9 cellular contexts compared by ENCODE assay signal in the genomic region with DNA sequence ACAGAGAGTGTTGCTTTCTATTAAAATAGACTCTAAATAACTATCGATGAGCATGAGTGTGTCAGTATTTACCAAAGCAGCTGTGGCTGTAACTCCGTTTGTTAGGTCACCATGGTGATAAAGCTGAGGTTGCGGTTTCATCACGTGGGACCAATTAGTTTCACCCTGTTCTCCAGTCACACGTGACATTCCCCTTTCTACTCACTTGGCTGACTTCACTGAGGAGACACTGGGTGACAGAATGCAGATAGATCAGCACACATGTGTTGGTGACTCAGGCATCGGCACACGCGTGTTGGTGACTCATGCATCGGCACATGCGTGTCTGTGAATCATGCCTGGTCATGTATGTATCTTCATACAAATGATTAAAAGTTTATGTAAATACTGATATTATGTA.
DNase-seq lines count a peak whose midpoint lies in the region; ATAC-seq, FAIRE-seq and TF ChIP-seq lines count a peak whose summit lies in the region.
"Had no signal": no experiment of that assay in that cellular context is flagged by ENCODE, and none has a peak within 500 bp of the region (broad histone marks: within the 10 kb centered on the region; RNA-seq: fewer than 3 reads in every experiment).

No MANE protein-coding gene starts in this region.

- H3K9me3 ChIP-seq in adipocyte (ENCODE audit: control insufficient read depth, low read length) (peaks cover 6% of the 10 kb centered on the region), HepG2 (ENCODE audit: low read length) (0 out of 2 replicates have a peak, but pooled peaks cover 9% of the 10 kb centered on the region)

- H3K27me3 Mint-ChIP-seq in stimulated activated memory B cell treated with anti-CD40 and anti-IgM and Interleukin-4, amounts not matched to agents 10 μg/mL and 1 μg/mL and 100 μg/mL, for 72 hours, result peaks cover 31% of the 10 kb centered on the region

- FAIRE-seq in HepG2 (lab: Jason Lieb, UNC) (no peak), GM12892 (lab: Jason Lieb, UNC) (no peak)
- FAIRE-seq: endometrium had no signal

- no peaks in the 10 kb centered on the region for H3K79me2 ChIP-seq in HepG2 (ENCODE audit: insufficient read depth, low read length)

- H3K4me1 Mint-ChIP-seq in stimulated activated memory B cell treated with anti-CD40 and anti-IgM and Interleukin-4, amounts not matched to agents 10 μg/mL and 1 μg/mL and 100 μg/mL, for 72 hours, result no peaks in the 10 kb centered on the region

- no peak overlapping the region for H2AFZ ChIP-seq in HepG2 (ENCODE audit: low read length)

- H3K4me3 ChIP-seq in adipocyte (ENCODE audit: low read length), result no peak overlapping the region
- H3K4me3 ChIP-seq in HepG2 (replicated peaks in 1 of 3; ENCODE audit: insufficient read depth in 1 of 3, low read depth in 2 of 3, low read length in 3 of 3), result no peak overlapping the region

- no peak for TF ChIP-seq POLR2A in HepG2 (IDR thresholded peaks at IDR 0.05; ENCODE audit: insufficient read depth in 1 of 2, low read depth in 2 of 2, low read length in 2 of 2)
- no peak for TF ChIP-seq POLR2A in GM12892 (IDR thresholded peaks at IDR 0.05; ENCODE audit: low read depth, low read length)

- no TSS peak for BruUV-seq in HepG2 (replicated peaks; lab: Mats Ljungman, UMichigan)

- DNase-seq in DMS53 treated with DMSO at 0.1 percent for 48 hours (lab: John Stamatoyannopoulos, UW; ENCODE audit: unreplicated experiment) (peak; percentile 64), LHCN-M2 (ENCODE audit: low read depth) (peak; percentile 99), adipocyte (ENCODE audit: low read depth) (peak; percentile 68), HepG2 (ENCODE audit: low spot score) (peak; percentile 44), GM12892 (ENCODE audit: insufficient read length) (no peak)

- no peak overlapping the region for H3K27ac ChIP-seq in HepG2 (ENCODE audit: extremely low read length, insufficient read depth, low read length)

- H3K9me3 Mint-ChIP-seq in stimulated activated memory B cell treated with anti-CD40 and anti-IgM and Interleukin-4, amounts not matched to agents 10 μg/mL and 1 μg/mL and 100 μg/mL, for 72 hours, result no peaks in the 10 kb centered on the region

- H3K4me3 Mint-ChIP-seq in stimulated activated memory B cell treated with anti-CD40 and anti-IgM and Interleukin-4, amounts not matched to agents 10 μg/mL and 1 μg/mL and 100 μg/mL, for 72 hours, result no peak overlapping the region

- CTCF ChIA-PET in HepG2 (lab: Yijun Ruan, JAX; ENCODE audit: low intra/inter-chr PET ratio, low total read pairs), result no interaction called here

- peaks cover 49% of the 10 kb centered on the region for H3K4me1 ChIP-seq in adipocyte (ENCODE audit: control insufficient read depth, insufficient read depth, low read length)
- H3K4me1 ChIP-seq in HepG2 (ENCODE audit: insufficient read depth, low read length), result no peaks in the 10 kb centered on the region

- no peak for TF ChIP-seq RAD21 in HepG2 (CRISPR knock-in tag; IDR thresholded peaks at IDR 0.05)

- H3K27ac Mint-ChIP-seq in stimulated activated memory B cell treated with anti-CD40 and anti-IgM and Interleukin-4, amounts not matched to agents 10 μg/mL and 1 μg/mL and 100 μg/mL, for 72 hours, result no peak overlapping the region

- no peaks in the 10 kb centered on the region for H4K20me1 ChIP-seq in HepG2 (ENCODE audit: insufficient read depth, low read length)

- ATAC-seq in HepG2 (no peak), HG02759 (IDR thresholded peaks at IDR 0.05; ENCODE audit: unreplicated experiment) (no peak), GM18907 (IDR thresholded peaks at IDR 0.05; ENCODE audit: unreplicated experiment) (no peak)
- ATAC-seq in stimulated activated memory B cell treated with anti-CD40 and anti-IgM and Interleukin-4, amounts not matched to agents 10 μg/mL and 1 μg/mL and 100 μg/mL, for 72 hours, result no peak

- TF ChIP-seq EP300 in HepG2 (IDR thresholded peaks at IDR 0.05; ENCODE audit: low read depth in 2 of 2, low read length in 2 of 2) (no peak), HepG2 (CRISPR knock-in tag; IDR thresholded peaks at IDR 0.05; ENCODE audit: borderline replicate concordance) (no peak)

- POLR2A ChIA-PET in HepG2 (lab: Yijun Ruan, JAX), result no interaction called here

- no peak for TF ChIP-seq CTCF in HepG2 (CRISPR knock-in tag; IDR thresholded peaks at IDR 0.05)

- in situ Hi-C loops in HepG2 (cut with HindIII; ENCODE audit: extremely low pct_ligation_motif_present, low pct_unique_long_range_greater_than_20kb), result loop anchor here (25.0 kb wide), 1 partner anchor 719 kb away; no protein-coding TSS in a partner anchor

- no peaks in the 10 kb centered on the region for H3K36me3 Mint-ChIP-seq in stimulated activated memory B cell treated with anti-CD40 and anti-IgM and Interleukin-4, amounts not matched to agents 10 μg/mL and 1 μg/mL and 100 μg/mL, for 72 hours

- H3K36me3 ChIP-seq in adipocyte (ENCODE audit: control insufficient read depth, insufficient read depth, low read length, severe bottlenecking) (no peaks in the 10 kb centered on the region), HepG2 (replicated peaks in 1 of 2; ENCODE audit: control insufficient read depth in 1 of 2, insufficient read depth in 2 of 2, low read length in 2 of 2) (no peaks in the 10 kb centered on the region)

- H3K4me2 ChIP-seq in HepG2 (ENCODE audit: low read depth, low read length), result no peak overlapping the region

- intact Hi-C loops in HepG2 (cut with micrococcal nuclease; ENCODE audit: unreplicated experiment), result no loop called here

- 56% methylated on average over 10 of the region's 10 CpGs for WGBS in HepG2 (ENCODE audit: low lambda C conversion rate)

- no peaks in the 10 kb centered on the region for H3K27me3 ChIP-seq in adipocyte (replicated peaks; ENCODE audit: control insufficient read depth, insufficient read depth, low read length)
- peaks cover 1 to 9% of the 10 kb centered on the region in 2 experiments; a peak in 3 of 5 replicates for H3K27me3 ChIP-seq in HepG2 (ENCODE audit: control insufficient read depth in 1 of 2, insufficient read depth in 2 of 2, low read length in 2 of 2)

- H3K9ac ChIP-seq in adipocyte (ENCODE audit: low read length) (no peak overlapping the region), HepG2 (ENCODE audit: insufficient read depth, low read depth, low read length) (no peak overlapping the region)

TF ChIP-seq in HepG2, 621 proteins besides CTCF, POLR2A, EP300 and RAD21:
- TF ChIP-seq RAD51 (IDR thresholded peaks at IDR 0.05; ENCODE audit: borderline replicate concordance), result peak; percentile 36; the same call in 1 of the 2 replicates
- TF ChIP-seq MAFK (conservative IDR thresholded peaks at IDR 0.05 in 1 of 2, IDR thresholded peaks at IDR 0.05 in 1 of 2; ENCODE audit: low read length in 2 of 2), result peak; percentile 53 to 58
- TF ChIP-seq FOSL2 (CRISPR knock-in tag; IDR thresholded peaks at IDR 0.05), result 0 out of 2 replicates have a peak, but pooled peaks have one; percentile 15
- TF ChIP-seq CREB1 (IDR thresholded peaks at IDR 0.05), result peak; percentile 23; the same call in 1 of the 2 replicates
- no peak for TF ChIP-seq CREB1 (CRISPR knock-in tag; IDR thresholded peaks at IDR 0.05)
- peak; percentile 75 for TF ChIP-seq BHLHE40 (IDR thresholded peaks at IDR 0.05; ENCODE audit: low read length)
- no peak for TF ChIP-seq ZNF577 (CRISPR knock-in tag; IDR thresholded peaks at IDR 0.05; ENCODE audit: borderline replicate concordance, low read depth)
- TF ChIP-seq, protein P1, sequence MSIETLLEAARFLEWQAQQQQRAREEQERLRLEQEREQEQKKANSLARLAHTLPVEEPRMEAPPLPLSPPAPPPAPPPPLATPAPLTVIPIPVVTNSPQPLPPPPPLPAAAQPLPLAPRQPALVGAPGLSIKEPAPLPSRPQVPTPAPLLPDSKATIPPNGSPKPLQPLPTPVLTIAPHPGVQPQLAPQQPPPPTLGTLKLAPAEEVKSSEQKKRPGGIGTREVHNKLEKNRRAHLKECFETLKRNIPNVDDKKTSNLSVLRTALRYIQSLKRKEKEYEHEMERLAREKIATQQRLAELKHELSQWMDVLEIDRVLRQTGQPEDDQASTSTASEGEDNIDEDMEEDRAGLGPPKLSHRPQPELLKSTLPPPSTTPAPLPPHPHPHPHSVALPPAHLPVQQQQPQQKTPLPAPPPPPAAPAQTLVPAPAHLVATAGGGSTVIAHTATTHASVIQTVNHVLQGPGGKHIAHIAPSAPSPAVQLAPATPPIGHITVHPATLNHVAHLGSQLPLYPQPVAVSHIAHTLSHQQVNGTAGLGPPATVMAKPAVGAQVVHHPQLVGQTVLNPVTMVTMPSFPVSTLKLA (IDR thresholded peaks at IDR 0.05), result peak; percentile 59
- TF ChIP-seq HOXA5 (CRISPR knock-in tag; IDR thresholded peaks at IDR 0.05), result no peak
- TF ChIP-seq, protein P2, sequence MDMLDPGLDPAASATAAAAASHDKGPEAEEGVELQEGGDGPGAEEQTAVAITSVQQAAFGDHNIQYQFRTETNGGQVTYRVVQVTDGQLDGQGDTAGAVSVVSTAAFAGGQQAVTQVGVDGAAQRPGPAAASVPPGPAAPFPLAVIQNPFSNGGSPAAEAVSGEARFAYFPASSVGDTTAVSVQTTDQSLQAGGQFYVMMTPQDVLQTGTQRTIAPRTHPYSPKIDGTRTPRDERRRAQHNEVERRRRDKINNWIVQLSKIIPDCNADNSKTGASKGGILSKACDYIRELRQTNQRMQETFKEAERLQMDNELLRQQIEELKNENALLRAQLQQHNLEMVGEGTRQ (IDR thresholded peaks at IDR 0.05; ENCODE audit: low read depth, low read length), result peak; percentile 89
- TF ChIP-seq, protein P2 (CRISPR knock-in tag; IDR thresholded peaks at IDR 0.05; ENCODE audit: borderline replicate concordance), result no peak
TF ChIP-seq in HepG2: peak in this region for 7.
